9 cellular contexts compared by ENCODE assay signal in genomic region chr4:84582988-84583870, GRCh38. TPM values are rescaled to one million over a fixed set of nuclear protein-coding genes. Genes with fewer than 3 reads are reported as not detected.
DNase-seq lines count a peak whose midpoint lies in the region; ATAC-seq, FAIRE-seq and TF ChIP-seq lines count a peak whose summit lies in the region.
"Had no signal": no experiment of that assay in that cellular context is flagged by ENCODE, and none has a peak within 500 bp of the region (broad histone marks: within the 10 kb centered on the region; RNA-seq: fewer than 3 reads in every experiment).

Gene CDS1, plus strand, starts transcription at chr4:84583127. Its CDS starts 275 bp downstream, at chr4:84583402.

- peak within 1 kb of the TSS; percentile 95 for H2AFZ ChIP-seq in endothelial cell of umbilical vein (ENCODE audit: low read depth, low read length)

- H3K4me1 ChIP-seq in HUES6 (ENCODE audit: control insufficient read depth, insufficient read depth, low read length) (peaks cover 35% of the 10 kb centered on the region), endothelial cell of umbilical vein (ENCODE audit: control insufficient read depth, extremely low read depth, insufficient read depth, low read length) (peaks cover 13% of the 10 kb centered on the region), muscle layer of colon (ENCODE audit: insufficient read depth, low read length) (peaks cover 6% of the 10 kb centered on the region), upper lobe of right lung (peaks cover 4% of the 10 kb centered on the region)

- dilution Hi-C loops in endothelial cell of umbilical vein (cut with MboI; ENCODE audit: extremely low pct_ligation_motif_present, low sequenced_read_pairs) = no loop called here

- H3K27me3 ChIP-seq in HUES6 (ENCODE audit: control insufficient read depth, insufficient read depth, low read length) (peaks cover 39% of the 10 kb centered on the region), endothelial cell of umbilical vein (ENCODE audit: control insufficient read depth in 2 of 2, insufficient read depth in 2 of 2, low read length in 2 of 2) (peaks cover 48 to 68% of the 10 kb centered on the region in 2 experiments), muscle layer of colon (ENCODE audit: control insufficient read depth in 1 of 2, insufficient read depth in 2 of 2, low read length in 2 of 2) (peaks cover 0 to 6% of the 10 kb centered on the region in 2 donors), upper lobe of right lung (no peaks in the 10 kb centered on the region)

- ATAC-seq in GM21515 (IDR thresholded peaks at IDR 0.05; ENCODE audit: unreplicated experiment) (peak; percentile 58), upper lobe of right lung (peak; percentile 78)

- no peak for TF ChIP-seq CTCF in WI38 (IDR thresholded peaks at IDR 0.05; ENCODE audit: low read depth, low read length)
- TF ChIP-seq CTCF in endothelial cell of umbilical vein (IDR thresholded peaks at IDR 0.05; ENCODE audit: extremely low read depth in 1 of 2, insufficient read depth in 1 of 2, low read depth in 1 of 2, low read length in 2 of 2) = no peak
- TF ChIP-seq CTCF in upper lobe of right lung (IDR thresholded peaks at IDR 0.05) = no peak

- BruUV-seq in endothelial cell of umbilical vein (replicated peaks; lab: Mats Ljungman, UMichigan) = no TSS peak

- peak within 1 kb of the TSS; percentile 52 for H3K4me3 ChIP-seq in GM08714 (ENCODE audit: low read length)
- peak within 1 kb of the TSS; percentile 95 for H3K4me3 ChIP-seq in HUES6 (ENCODE audit: low read depth, low read length)
- peak within 1 kb of the TSS; percentile 62 for H3K4me3 ChIP-seq in WI38 (ENCODE audit: low read depth, low read length)
- H3K4me3 ChIP-seq in endothelial cell of umbilical vein (replicated peaks in 1 of 3; ENCODE audit: insufficient read depth in 1 of 3, low read depth in 1 of 3, low read length in 3 of 3) = peak within 1 kb of the TSS; percentile 32 to 52 (median 36)
- peak within 1 kb of the TSS; percentile 53 to 54 for H3K4me3 ChIP-seq in muscle layer of colon (ENCODE audit: low read depth in 1 of 2, low read length in 2 of 2)
- peak within 1 kb of the TSS; percentile 61 for H3K4me3 ChIP-seq in upper lobe of right lung

- POLR2A ChIA-PET in endothelial cell of umbilical vein (lab: Charles Lee) = no interaction called here

- CTCF ChIA-PET in endothelial cell of umbilical vein (lab: Charles Lee) = interaction anchor here (0.9 kb wide), 1 partner anchor 10 kb away, joined by 3 read pairs; no protein-coding TSS in a partner anchor

- intact Hi-C loops in endothelial cell of umbilical vein (cut with micrococcal nuclease) (loop anchor here (5.0 kb wide), 1 partner anchor 81 kb away; no protein-coding TSS in a partner anchor), upper lobe of right lung (cut with DNase I) (no loop called here)

- H3K27ac ChIP-seq in HUES6 (ENCODE audit: low read depth, low read length) (peak within 1 kb of the TSS; percentile 39; the same call in 1 of the 2 replicates), endothelial cell of umbilical vein (ENCODE audit: insufficient read depth, low read depth, low read length) (no peak within 1 kb of the TSS), muscle layer of colon (ENCODE audit: low read depth, low read length) (peak within 1 kb of the TSS; percentile 31), upper lobe of right lung (peak within 1 kb of the TSS; percentile 85)

- peaks cover 6% of the 10 kb centered on the region for H3K9me3 ChIP-seq in HUES6 (ENCODE audit: control insufficient read depth, insufficient read depth, low read depth, low read length)
- H3K9me3 ChIP-seq in endothelial cell of umbilical vein (replicated peaks; ENCODE audit: control insufficient read depth, insufficient read depth, low read length) = no peaks in the 10 kb centered on the region
- no peaks in the 10 kb centered on the region for H3K9me3 ChIP-seq in muscle layer of colon (ENCODE audit: low read length)
- no peaks in the 10 kb centered on the region for H3K9me3 ChIP-seq in upper lobe of right lung

- no peaks in the 10 kb centered on the region for H3K9me1 ChIP-seq in endothelial cell of umbilical vein (replicated peaks; ENCODE audit: control insufficient read depth, extremely low read depth, insufficient read depth, low read length)

- peak within 1 kb of the TSS; percentile 81 for H3K9ac ChIP-seq in HUES6 (ENCODE audit: low read length)
- no peak within 1 kb of the TSS for H3K9ac ChIP-seq in endothelial cell of umbilical vein (replicated peaks; ENCODE audit: extremely low read depth, insufficient read depth, low read length)
- H3K9ac ChIP-seq in muscle layer of colon (ENCODE audit: low read length) = no peak within 1 kb of the TSS

- H3K79me2 ChIP-seq in endothelial cell of umbilical vein (ENCODE audit: control insufficient read depth, insufficient read depth, low read length) = no peaks in the 10 kb centered on the region

- H3K4me2 ChIP-seq in endothelial cell of umbilical vein (ENCODE audit: insufficient read depth, low read length) = peak within 1 kb of the TSS; percentile 83

- H3K36me3 ChIP-seq in HUES6 (ENCODE audit: control insufficient read depth, insufficient read depth, low read length) = peaks cover 2% of the 10 kb centered on the region; the same call in 1 of the 2 replicates
- no peaks in the 10 kb centered on the region for H3K36me3 ChIP-seq in endothelial cell of umbilical vein (ENCODE audit: control insufficient read depth in 2 of 2, extremely low read depth in 1 of 2, insufficient read depth in 2 of 2, low read length in 2 of 2)
- no peaks in the 10 kb centered on the region for H3K36me3 ChIP-seq in muscle layer of colon (ENCODE audit: insufficient read depth, low read length)
- H3K36me3 ChIP-seq in upper lobe of right lung = no peaks in the 10 kb centered on the region

- no peak for FAIRE-seq in endothelial cell of umbilical vein (lab: Jason Lieb, UNC)
- FAIRE-seq: colon had no signal

- H4K20me1 ChIP-seq in endothelial cell of umbilical vein (replicated peaks; ENCODE audit: control insufficient read depth, extremely low read depth, insufficient read depth, low read length) = no peaks in the 10 kb centered on the region

- no peak for TF ChIP-seq POLR2A in endothelial cell of umbilical vein (IDR thresholded peaks at IDR 0.05; ENCODE audit: low read depth, low read length)

- DNase-seq in endothelial cell of umbilical vein (ENCODE audit: low read depth, low spot score) (no peak), upper lobe of right lung (peak; percentile 93), NCI-H128 (lab: John Stamatoyannopoulos, UW; ENCODE audit: unreplicated experiment) (no peak)

TF ChIP-seq in endothelial cell of umbilical vein, 7 proteins besides CTCF, POLR2A, EP300 and RAD21:
- TF ChIP-seq POLR2AphosphoS5 (IDR thresholded peaks at IDR 0.05; ENCODE audit: insufficient read depth, low read depth, low read length) = no peak
- TF ChIP-seq JUN (IDR thresholded peaks at IDR 0.05; ENCODE audit: borderline replicate concordance, insufficient read depth, insufficient read length, low read depth) = no peak
- TF ChIP-seq MAX (IDR thresholded peaks at IDR 0.05; ENCODE audit: insufficient read depth, insufficient read length) = no peak
- peak; percentile 99 for TF ChIP-seq EZH2 (IDR thresholded peaks at IDR 0.05; ENCODE audit: borderline replicate concordance, low read depth, low read length, severe bottlenecking)
- TF ChIP-seq MYC (IDR thresholded peaks at IDR 0.05; ENCODE audit: low read depth, low read length) = no peak
- no peak for TF ChIP-seq GATA2 (IDR thresholded peaks at IDR 0.05; ENCODE audit: insufficient read depth, insufficient read length, low read depth, low read length)
- no peak for TF ChIP-seq FOS (IDR thresholded peaks at IDR 0.05; ENCODE audit: borderline replicate concordance, insufficient read depth, low read length)

RNA-seq across cellular contexts. Expression of gene CDS1, which starts in this region (rescaled TPM):
- 0.07 TPM in 1 of 2 replicates, not detected in the other for total RNA-seq in endothelial cell of umbilical vein
- polyA plus RNA-seq in endothelial cell of umbilical vein = 0.01 TPM in 1 of 2 replicates, not detected in the other
- polyA plus RNA-seq in endothelial cell of umbilical vein (2011; cell fraction: cytosol; rRNA removed) = not detected in 2 replicates
- not detected in 2 replicates for polyA plus RNA-seq in endothelial cell of umbilical vein (2011; cell fraction: nucleus; rRNA removed)
- not detected in 2 replicates for polyA plus RNA-seq in endothelial cell of umbilical vein (2012)
- not detected in 2 replicates for polyA minus RNA-seq in endothelial cell of umbilical vein
- 0.92 TPM for polyA minus RNA-seq in endothelial cell of umbilical vein (2011; cell fraction: cytosol; rRNA and poly(A)+ RNA removed)
- polyA minus RNA-seq in endothelial cell of umbilical vein (2011; cell fraction: nucleus; rRNA and poly(A)+ RNA removed) = not detected in 2 replicates
- 25.1 TPM for total RNA-seq in upper lobe of right lung

Comparison
In these comparisons a context has a peak if more than half of its experiments do, and no peak if none do; other contexts are left out.
1. RNA of gene CDS1 (total RNA-seq): 25.1 TPM in upper lobe of right lung (single experiment); 0.07 TPM in endothelial cell of umbilical vein; every median in the first group is over 10 times any median in the second.
2. H3K4me3 ChIP-seq: peak in every context shown above with its lines; median percentile 95 in HUES6; 62 in WI38; 61 in upper lobe of right lung; 54 in muscle layer of colon; 52 in GM08714; 36 in endothelial cell of umbilical vein.